Comparison of ENCODE assay signal across 19 cellular contexts in genomic region chr3:65967376-65967775, GRCh38.
"Had no signal": no experiment of that assay in that cellular context is flagged by ENCODE, and none has a peak within 500 bp of the region (broad histone marks: within the 10 kb centered on the region; RNA-seq: fewer than 3 reads in every experiment).

No MANE protein-coding gene starts in this region.

- H3K27ac ChIP-seq: HL-60, KMS-11, SJSA1, SK-N-MC had no signal

- ATAC-seq: K562 had no signal

- H3K36me3 ChIP-seq: SJSA1 had no signal

- DNase-seq: Kasumi-1, MM.1S, NCI-H1092 treated with DMSO at 0.1 percent for 48 hours, NCI-H1436, NCI-H1930, NCI-H2081, NCI-H2107, NCI-H2171 treated with DMSO at 0.1 percent for 48 hours, NCI-H524, NCI-H526 treated with DMSO at 0.1 percent for 48 hours, NCI-H748 treated with DMSO at 0.1 percent for 48 hours, Right ventricle myocardium superior, RPMI8226, SIG-M5 had no signal

- H3K27me3 ChIP-seq: SJSA1 had no signal

- H3K9me3 ChIP-seq: SJSA1 had no signal

- H3K4me3 ChIP-seq: K562, SJSA1, SK-N-MC had no signal
